In genomic region chr16:56263711-56264608, GRCh38 we compare ENCODE assay signal across 10 cellular contexts.
DNase-seq lines count a peak whose midpoint lies in the region; ATAC-seq lines count a peak whose summit lies in the region.
"Had no signal": no experiment of that assay in that cellular context is flagged by ENCODE, and none has a peak within 500 bp of the region (broad histone marks: within the 10 kb centered on the region; RNA-seq: fewer than 3 reads in every experiment).

No MANE protein-coding gene starts in this region.

- H3K27ac Mint-ChIP-seq in stimulated activated effector memory CD8-positive, alpha-beta T cell treated with anti-CD3 and anti-CD28 coated beads, Interleukin-12 subunit alpha, Interleukin-12 subunit beta, amount 100 ng/mL, for 72 hours = peak overlapping the region; percentile 48
- H3K27ac Mint-ChIP-seq in T-helper 2 cell treated with Interferon-gamma antibody and Interleukin-4, amounts not matched to agents 5 μg/mL and 100 μg/mL, for 36 hours = no peak overlapping the region
- H3K27ac Mint-ChIP-seq: naive B cell had no signal

- peak overlapping the region; percentile 100 for H3K27ac ChIP-seq in angular gyrus (ENCODE audit: low read depth, low read length)
- peak overlapping the region; percentile 98 for H3K27ac ChIP-seq in layer of hippocampus (ENCODE audit: low read depth, low read length)

- H3K27me3 ChIP-seq in layer of hippocampus (ENCODE audit: control insufficient read depth, insufficient read depth, low read length) = no peaks in the 10 kb centered on the region

- peaks cover 54% of the 10 kb centered on the region for H3K4me1 Mint-ChIP-seq in stimulated activated effector memory CD8-positive, alpha-beta T cell treated with anti-CD3 and anti-CD28 coated beads, Interleukin-12 subunit alpha, Interleukin-12 subunit beta, amount 100 ng/mL, for 72 hours
- H3K4me1 Mint-ChIP-seq in T-helper 2 cell treated with Interferon-gamma antibody and Interleukin-4, amounts not matched to agents 5 μg/mL and 100 μg/mL, for 36 hours (ENCODE audit: low read depth) = peaks cover 27% of the 10 kb centered on the region

- H3K9me3 Mint-ChIP-seq in stimulated activated effector memory CD8-positive, alpha-beta T cell treated with anti-CD3 and anti-CD28 coated beads, Interleukin-12 subunit alpha, Interleukin-12 subunit beta, amount 100 ng/mL, for 72 hours = no peaks in the 10 kb centered on the region
- H3K9me3 Mint-ChIP-seq in T-helper 2 cell treated with Interferon-gamma antibody and Interleukin-4, amounts not matched to agents 5 μg/mL and 100 μg/mL, for 36 hours = no peaks in the 10 kb centered on the region
- H3K9me3 Mint-ChIP-seq: naive B cell had no signal

- peaks cover 8% of the 10 kb centered on the region for H3K27me3 Mint-ChIP-seq in T-helper 2 cell treated with Interferon-gamma antibody and Interleukin-4, amounts not matched to agents 5 μg/mL and 100 μg/mL, for 36 hours (ENCODE audit: low read depth)

- DNase-seq in NCI-H146 (lab: John Stamatoyannopoulos, UW) (peak; percentile 58), SW 1271 (lab: John Stamatoyannopoulos, UW) (no peak), NCI-H2196 (lab: John Stamatoyannopoulos, UW; ENCODE audit: unreplicated experiment) (no peak)
- DNase-seq in stimulated activated effector memory CD8-positive, alpha-beta T cell treated with anti-CD3 and anti-CD28 coated beads, Interleukin-12 subunit alpha, Interleukin-12 subunit beta, amount 100 ng/mL, for 72 hours (ENCODE audit: low spot score in 2 of 2) = no peak
- DNase-seq in T-helper 2 cell treated with Interferon-gamma antibody and Interleukin-4, amounts not matched to agents 5 μg/mL and 100 μg/mL, for 36 hours (ENCODE audit: low spot score) = no peak
- no peak for DNase-seq in effector CD8-positive, alpha-beta T cell (lab: John Stamatoyannopoulos, UW)
- DNase-seq: cortex of kidney, naive B cell had no signal

- no peak overlapping the region for H3K4me3 Mint-ChIP-seq in stimulated activated effector memory CD8-positive, alpha-beta T cell treated with anti-CD3 and anti-CD28 coated beads, Interleukin-12 subunit alpha, Interleukin-12 subunit beta, amount 100 ng/mL, for 72 hours
- H3K4me3 Mint-ChIP-seq in T-helper 2 cell treated with Interferon-gamma antibody and Interleukin-4, amounts not matched to agents 5 μg/mL and 100 μg/mL, for 36 hours = no peak overlapping the region

- no peaks in the 10 kb centered on the region for H3K36me3 Mint-ChIP-seq in stimulated activated effector memory CD8-positive, alpha-beta T cell treated with anti-CD3 and anti-CD28 coated beads, Interleukin-12 subunit alpha, Interleukin-12 subunit beta, amount 100 ng/mL, for 72 hours
- no peaks in the 10 kb centered on the region for H3K36me3 Mint-ChIP-seq in T-helper 2 cell treated with Interferon-gamma antibody and Interleukin-4, amounts not matched to agents 5 μg/mL and 100 μg/mL, for 36 hours (ENCODE audit: low read depth)
- H3K36me3 Mint-ChIP-seq: naive B cell had no signal

- no peak for ATAC-seq in stimulated activated effector memory CD8-positive, alpha-beta T cell treated with anti-CD3 and anti-CD28 coated beads, Interleukin-12 subunit alpha, Interleukin-12 subunit beta, amount 100 ng/mL, for 72 hours
